In the genomic region with DNA sequence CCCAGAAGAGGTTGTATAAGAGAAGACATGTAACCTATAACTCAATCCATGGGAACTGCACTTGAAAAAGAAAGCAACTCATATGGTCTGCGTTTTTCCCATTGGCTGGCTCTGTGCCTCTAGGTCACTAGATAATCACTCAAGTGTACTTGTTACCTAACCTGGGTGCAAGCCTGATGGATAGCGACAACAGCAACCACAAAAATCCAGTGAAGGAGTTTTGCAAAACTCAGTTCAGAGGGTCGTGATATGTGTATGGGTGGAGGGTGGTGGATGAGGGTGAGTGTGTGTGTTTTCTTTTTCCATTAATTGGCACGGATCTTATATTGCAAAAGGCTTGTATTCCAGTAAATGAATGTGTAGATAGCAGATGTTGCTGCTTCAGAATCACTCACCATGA, we compare ENCODE assay signal across 1 cellular context.
TF ChIP-seq lines count a peak whose summit lies in the region.

No MANE protein-coding gene starts in this region.

TF ChIP-seq in WTC11, 78 proteins besides CTCF, POLR2A, EP300 and RAD21 (continued from another document):
- TF ChIP-seq, protein P1, sequence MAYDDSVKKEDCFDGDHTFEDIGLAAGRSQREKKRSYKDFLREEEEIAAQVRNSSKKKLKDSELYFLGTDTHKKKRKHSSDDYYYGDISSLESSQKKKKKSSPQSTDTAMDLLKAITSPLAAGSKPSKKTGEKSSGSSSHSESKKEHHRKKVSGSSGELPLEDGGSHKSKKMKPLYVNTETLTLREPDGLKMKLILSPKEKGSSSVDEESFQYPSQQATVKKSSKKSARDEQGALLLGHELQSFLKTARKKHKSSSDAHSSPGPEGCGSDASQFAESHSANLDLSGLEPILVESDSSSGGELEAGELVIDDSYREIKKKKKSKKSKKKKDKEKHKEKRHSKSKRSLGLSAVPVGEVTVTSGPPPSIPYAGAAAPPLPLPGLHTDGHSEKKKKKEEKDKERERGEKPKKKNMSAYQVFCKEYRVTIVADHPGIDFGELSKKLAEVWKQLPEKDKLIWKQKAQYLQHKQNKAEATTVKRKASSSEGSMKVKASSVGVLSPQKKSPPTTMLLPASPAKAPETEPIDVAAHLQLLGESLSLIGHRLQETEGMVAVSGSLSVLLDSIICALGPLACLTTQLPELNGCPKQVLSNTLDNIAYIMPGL (CRISPR knock-in tag; IDR thresholded peaks at IDR 0.05), result no peak
